ENCODE assay signal across 1 cellular context in the genomic region with DNA sequence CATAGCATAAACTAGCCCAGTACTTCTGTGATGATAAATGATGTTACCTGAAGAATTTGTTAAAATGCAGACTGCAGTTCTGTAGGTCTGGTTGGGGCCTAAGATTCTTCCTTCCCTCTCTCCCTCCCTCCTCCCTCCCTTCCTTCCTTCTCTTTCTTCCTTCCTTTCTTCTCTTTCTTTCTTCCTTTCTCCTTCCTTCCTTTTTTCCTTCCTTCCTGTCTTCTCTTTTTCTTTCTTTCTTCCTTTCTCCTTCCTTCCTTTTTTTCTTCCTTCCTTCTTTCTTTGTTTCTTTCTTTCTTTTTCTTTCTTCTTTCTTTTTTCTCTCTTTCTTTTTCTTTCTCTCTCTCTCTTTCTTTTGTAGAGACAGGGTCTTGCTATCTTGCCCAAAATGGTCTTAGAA.
TF ChIP-seq lines count a peak whose summit lies in the region.

No MANE protein-coding gene starts in this region.

TF ChIP-seq in HEK293, 187 proteins besides CTCF, POLR2A, EP300 and RAD21 (continued from another document):
- TF ChIP-seq ZNF624 (tag by site-specific recombination; IDR thresholded peaks at IDR 0.05) (0 out of 2 replicates have a peak, but pooled peaks have one; percentile 22), OSR2 (tag by site-specific recombination; IDR thresholded peaks at IDR 0.05) (no peak), ZNF843 (tag by site-specific recombination; IDR thresholded peaks at IDR 0.05) (no peak)
